16 cellular contexts compared by ENCODE assay signal in the genomic region with DNA sequence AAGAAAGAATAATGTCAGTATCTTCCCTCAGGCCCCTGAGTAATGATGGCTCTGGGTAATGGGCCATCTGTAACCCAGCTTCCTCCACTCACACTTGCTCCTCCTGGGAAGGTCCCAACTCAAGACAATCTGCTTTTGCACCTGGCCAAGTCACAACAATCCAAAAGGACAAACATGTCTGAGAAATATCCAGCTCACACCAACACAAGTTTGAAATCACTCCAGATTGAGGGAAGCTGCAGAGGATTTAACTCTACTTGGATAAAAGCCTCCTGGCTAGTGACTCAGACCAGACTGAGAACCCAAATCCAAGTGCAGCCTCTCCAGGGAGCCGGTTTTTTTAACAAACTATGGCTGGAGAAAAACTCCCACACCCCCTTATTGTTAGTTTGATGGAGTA. TPM values are rescaled to one million over a fixed set of nuclear protein-coding genes. Genes with fewer than 3 reads are reported as not detected.
DNase-seq lines count a peak whose midpoint lies in the region; ATAC-seq and TF ChIP-seq lines count a peak whose summit lies in the region.
"Had no signal": no experiment of that assay in that cellular context is flagged by ENCODE, and none has a peak within 500 bp of the region (broad histone marks: within the 10 kb centered on the region; RNA-seq: fewer than 3 reads in every experiment).

No MANE protein-coding gene starts in this region.

- H3K9me3 Mint-ChIP-seq in MCF 10A (ENCODE audit: unreplicated experiment) = no peaks in the 10 kb centered on the region

- TF ChIP-seq CTCF in MCF 10A (IDR thresholded peaks at IDR 0.05; ENCODE audit: unreplicated experiment) (no peak), breast epithelium (IDR thresholded peaks at IDR 0.05) (no peak), cardiac fibroblast (IDR thresholded peaks at IDR 0.05; ENCODE audit: low read depth, low read length) (no peak), right atrium auricular region (IDR thresholded peaks at IDR 0.05) (no peak), ascending aorta (IDR thresholded peaks at IDR 0.05) (no peak), GM20000 (IDR thresholded peaks at IDR 0.05; ENCODE audit: extremely low read depth, missing control alignments) (no peak)

- intact Hi-C loops in MCF 10A (cut with micrococcal nuclease) (no loop called here), breast epithelium (cut with DNase I; ENCODE audit: low total_unique reads) (no loop called here), ascending aorta (cut with DNase I) (no loop called here)

- CTCF ChIA-PET in MCF 10A (lab: Yijun Ruan, JAX) = interaction anchor here (0.7 to 1.8 kb wide), 2 partner anchors 28 to 239 kb away, joined by 3 to 9 read pairs; no protein-coding TSS in a partner anchor

- ATAC-seq in HG03520 (IDR thresholded peaks at IDR 0.05; ENCODE audit: unreplicated experiment) (no peak), left lobe of liver (no peak)
- ATAC-seq: A549 had no signal

- H3K4me3 ChIP-seq in breast epithelium (no peak overlapping the region), cardiac fibroblast (replicated peaks in 1 of 2; ENCODE audit: low read depth in 2 of 2, low read length in 2 of 2) (no peak overlapping the region), right atrium auricular region (no peak overlapping the region), ascending aorta (no peak overlapping the region)
- H3K4me3 ChIP-seq: A549, lung had no signal

- H3K4me3 Mint-ChIP-seq in MCF 10A (ENCODE audit: unreplicated experiment) = no peak overlapping the region
- H3K4me3 Mint-ChIP-seq: activated B cell treated with CpG ODN at 0.5 μM for 24 hours had no signal

- no peak for TF ChIP-seq POLR2A in breast epithelium (IDR thresholded peaks at IDR 0.05)

- no TSS peak for BruUV-seq in MCF 10A (replicated peaks; lab: Mats Ljungman, UMichigan)

- H3K27me3 ChIP-seq in breast epithelium (no peaks in the 10 kb centered on the region), right atrium auricular region (no peaks in the 10 kb centered on the region), ascending aorta (no peaks in the 10 kb centered on the region)

- POLR2A ChIA-PET in MCF 10A (lab: Yijun Ruan, JAX) = interaction anchor here (0.6 to 1.1 kb wide), 3 partner anchors 9 to 54 kb away, joined by 3 read pairs; no protein-coding TSS in a partner anchor

- DNase-seq in MCF 10A (ENCODE audit: unreplicated experiment) (peak; percentile 65), breast epithelium (ENCODE audit: low spot score in 2 of 2) (no peak), cardiac fibroblast (ENCODE audit: low read depth in 2 of 2) (peak; percentile 90 to 91), right atrium auricular region (ENCODE audit: low spot score) (no peak), ascending aorta (ENCODE audit: low spot score in 2 of 2) (no peak), GM20000 (ENCODE audit: low spot score) (no peak), left lobe of liver (ENCODE audit: low spot score) (no peak)
- DNase-seq: activated B cell treated with CpG ODN at 0.5 μM for 24 hours; DMS79 treated with DMSO at 0.1 percent for 48 hours; stimulated activated CD4-positive, alpha-beta T cell treated with anti-CD3 and anti-CD28 coated beads, Interleukin-12 subunit alpha, Interleukin-12 subunit beta, amount 100 ng/mL, for 4 hours; trophoblast cell had no signal

- H3K9me3 ChIP-seq in breast epithelium = peaks cover 0 to 8% of the 10 kb centered on the region in 2 donors
- H3K9me3 ChIP-seq in right atrium auricular region = no peaks in the 10 kb centered on the region
- no peaks in the 10 kb centered on the region for H3K9me3 ChIP-seq in ascending aorta
- H3K9me3 ChIP-seq: A549, neutrophil had no signal

- H3K27ac ChIP-seq in breast epithelium = peak overlapping the region in 1 of 2 donors; percentile 30
- H3K27ac ChIP-seq in right atrium auricular region = peak overlapping the region; percentile 8 to 50
- no peak overlapping the region for H3K27ac ChIP-seq in ascending aorta
- H3K27ac ChIP-seq: A549, KMS-11, neutrophil had no signal

- peaks cover 13% of the 10 kb centered on the region for H3K4me1 Mint-ChIP-seq in MCF 10A (ENCODE audit: insufficient read depth, unreplicated experiment)

- H3K36me3 ChIP-seq in breast epithelium (no peaks in the 10 kb centered on the region), right atrium auricular region (peaks cover 22% of the 10 kb centered on the region), ascending aorta (peaks cover 0 to 5% of the 10 kb centered on the region in 2 donors)
- H3K36me3 ChIP-seq: neutrophil had no signal

- H3K27ac Mint-ChIP-seq in MCF 10A (ENCODE audit: low read depth, unreplicated experiment) = no peak overlapping the region
- H3K27ac Mint-ChIP-seq: activated B cell treated with CpG ODN at 0.5 μM for 24 hours had no signal

- no peaks in the 10 kb centered on the region for H3K27me3 Mint-ChIP-seq in MCF 10A (ENCODE audit: insufficient read depth, unreplicated experiment)
- H3K27me3 Mint-ChIP-seq: activated B cell treated with CpG ODN at 0.5 μM for 24 hours had no signal

- no peaks in the 10 kb centered on the region for H3K36me3 Mint-ChIP-seq in MCF 10A (ENCODE audit: insufficient read depth, unreplicated experiment)

- H3K4me1 ChIP-seq in breast epithelium = no peaks in the 10 kb centered on the region
- H3K4me1 ChIP-seq in right atrium auricular region = peaks cover 0 to 85% of the 10 kb centered on the region in 2 donors
- H3K4me1 ChIP-seq in ascending aorta = peaks cover 0 to 7% of the 10 kb centered on the region in 2 donors
- H3K4me1 ChIP-seq: A549 had no signal

RNA-seq across cellular contexts. Expression of a gene that starts 34.2 kb away (rescaled TPM):
- total RNA-seq in MCF 10A (2022) (285 and 358 TPM in 2 replicates), breast epithelium (10 to 100 TPM; 48.7 to 93.0 (median 61.3) TPM), right atrium auricular region (10 to 100 TPM; 75.4 to 80.7 TPM), ascending aorta (15.3 TPM), left lobe of liver (45.3 TPM)

RNA-seq across cellular contexts. Expression of a gene that starts 45.3 kb away (rescaled TPM):
- total RNA-seq in MCF 10A (2022) (not detected in 2 replicates), breast epithelium (10 to 100 TPM; 10.9 to 30.8 (median 14.2) TPM), right atrium auricular region (10 to 100 TPM; 23.0 to 41.2 TPM), ascending aorta (12.2 TPM), left lobe of liver (2.6 TPM)
- total RNA-seq: activated B cell treated with CpG ODN at 0.5 μM for 24 hours had no signal

Comparison
In these comparisons a context has a peak if more than half of its experiments do, and no peak if none do; other contexts are left out.
1. DNase-seq: peak in MCF 10A (single experiment) and cardiac fibroblast (2 of 2); none in breast epithelium (0 of 2), right atrium auricular region (single experiment), ascending aorta (0 of 2), GM20000 (single experiment) and left lobe of liver (single experiment).
2. H3K27ac ChIP-seq: peak in right atrium auricular region (2 of 2); none in ascending aorta (0 of 2).